Comparison of ENCODE assay signal across 16 cellular contexts in the genomic region with DNA sequence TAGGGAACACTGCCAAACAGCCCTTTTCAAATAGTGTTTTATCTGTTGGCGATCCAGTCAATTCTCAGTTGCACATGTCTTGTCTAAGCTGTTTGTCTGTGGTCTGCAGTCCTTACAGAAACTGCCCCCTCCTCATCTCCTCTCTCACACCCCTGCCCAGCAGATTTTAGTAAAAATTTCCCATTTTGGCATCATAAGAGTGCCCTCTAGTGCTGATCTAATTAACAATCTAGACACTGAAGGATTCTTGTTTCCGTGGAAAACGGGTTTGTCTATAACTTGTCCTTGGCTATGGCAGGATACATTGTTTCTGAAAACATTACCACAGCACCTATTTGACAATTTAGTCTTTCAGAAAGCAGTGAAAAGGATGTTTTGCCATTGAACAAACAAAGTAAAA.
DNase-seq lines count a peak whose midpoint lies in the region; ATAC-seq and TF ChIP-seq lines count a peak whose summit lies in the region.
"Had no signal": no experiment of that assay in that cellular context is flagged by ENCODE, and none has a peak within 500 bp of the region (broad histone marks: within the 10 kb centered on the region; RNA-seq: fewer than 3 reads in every experiment).

No MANE protein-coding gene starts in this region.

- H3K27ac Mint-ChIP-seq in MCF 10A (ENCODE audit: low read depth, unreplicated experiment) (no peak overlapping the region), type B pancreatic cell (no peak overlapping the region)
- H3K27ac Mint-ChIP-seq: activated naive CD8-positive, alpha-beta T cell treated with anti-CD3 and anti-CD28 coated beads, Interleukin-2, amount 10 ng/mL, durations not matched to agents 7 days and 5 days had no signal

- intact Hi-C loops in MCF 10A (cut with micrococcal nuclease) (loop anchor here (10.0 kb wide), 1 partner anchor 491 kb away; no protein-coding TSS in a partner anchor), breast epithelium (cut with DNase I; ENCODE audit: low total_unique reads) (no loop called here), esophagus squamous epithelium (cut with DNase I) (no loop called here)

- peaks cover 0 to 11% of the 10 kb centered on the region in 2 donors for H3K9me3 ChIP-seq in breast epithelium
- H3K9me3 ChIP-seq in esophagus squamous epithelium: no peaks in the 10 kb centered on the region
- H3K9me3 ChIP-seq: Peyer's patch, tibial nerve had no signal

- H3K9me3 Mint-ChIP-seq in MCF 10A (ENCODE audit: unreplicated experiment): peaks cover 7% of the 10 kb centered on the region
- H3K9me3 Mint-ChIP-seq in type B pancreatic cell: peaks cover 4% of the 10 kb centered on the region

- H3K4me1 Mint-ChIP-seq in MCF 10A (ENCODE audit: insufficient read depth, unreplicated experiment) (no peaks in the 10 kb centered on the region), type B pancreatic cell (ENCODE audit: unreplicated experiment) (peaks cover 26% of the 10 kb centered on the region)
- H3K4me1 Mint-ChIP-seq: activated naive CD8-positive, alpha-beta T cell treated with anti-CD3 and anti-CD28 coated beads, Interleukin-2, amount 10 ng/mL, durations not matched to agents 7 days and 5 days had no signal

- no peak for TF ChIP-seq POLR2A in breast epithelium (IDR thresholded peaks at IDR 0.05)
- no peak for TF ChIP-seq POLR2A in esophagus squamous epithelium (IDR thresholded peaks at IDR 0.05)

- H3K4me1 ChIP-seq in breast epithelium (no peaks in the 10 kb centered on the region), esophagus squamous epithelium (no peaks in the 10 kb centered on the region)
- H3K4me1 ChIP-seq: Peyer's patch, tibial nerve had no signal

- TF ChIP-seq CTCF in MCF 10A (IDR thresholded peaks at IDR 0.05; ENCODE audit: unreplicated experiment) (peak; percentile 19), breast epithelium (IDR thresholded peaks at IDR 0.05) (no peak), fibroblast of villous mesenchyme (IDR thresholded peaks at IDR 0.05; ENCODE audit: insufficient read depth, low read depth, low read length) (peak; percentile 35), type B pancreatic cell (conservative IDR thresholded peaks at IDR 0.05) (peak; percentile 60), esophagus squamous epithelium (IDR thresholded peaks at IDR 0.05) (no peak)

- 32 to 81% methylated on average over 3 of the region's 3 CpGs for WGBS in esophagus squamous epithelium, 2 donors

- H3K27me3 Mint-ChIP-seq in MCF 10A (ENCODE audit: insufficient read depth, unreplicated experiment): peaks cover 68% of the 10 kb centered on the region
- no peaks in the 10 kb centered on the region for H3K27me3 Mint-ChIP-seq in type B pancreatic cell
- H3K27me3 Mint-ChIP-seq: activated naive CD8-positive, alpha-beta T cell treated with anti-CD3 and anti-CD28 coated beads, Interleukin-2, amount 10 ng/mL, durations not matched to agents 7 days and 5 days had no signal

- no TSS peak for BruUV-seq in MCF 10A (replicated peaks; lab: Mats Ljungman, UMichigan)

- in situ Hi-C loops in SK-MEL-5 (cut with HindIII; ENCODE audit: low pct_unique_long_range_greater_than_20kb, low sequenced_read_pairs): no loop called here

- no peak overlapping the region for H3K4me3 ChIP-seq in breast epithelium
- no peak overlapping the region for H3K4me3 ChIP-seq in fibroblast of villous mesenchyme (ENCODE audit: low read depth, low read length)
- no peak overlapping the region for H3K4me3 ChIP-seq in esophagus squamous epithelium
- H3K4me3 ChIP-seq: Peyer's patch, tibial nerve had no signal

- no peaks in the 10 kb centered on the region for H3K36me3 Mint-ChIP-seq in MCF 10A (ENCODE audit: insufficient read depth, unreplicated experiment)
- no peaks in the 10 kb centered on the region for H3K36me3 Mint-ChIP-seq in type B pancreatic cell
- H3K36me3 Mint-ChIP-seq: activated naive CD8-positive, alpha-beta T cell treated with anti-CD3 and anti-CD28 coated beads, Interleukin-2, amount 10 ng/mL, durations not matched to agents 7 days and 5 days had no signal

- H3K27ac ChIP-seq in breast epithelium: no peak overlapping the region
- no peak overlapping the region for H3K27ac ChIP-seq in esophagus squamous epithelium
- H3K27ac ChIP-seq: Peyer's patch, tibial nerve had no signal

- no peak overlapping the region for H3K4me3 Mint-ChIP-seq in MCF 10A (ENCODE audit: unreplicated experiment)
- no peak overlapping the region for H3K4me3 Mint-ChIP-seq in type B pancreatic cell
- H3K4me3 Mint-ChIP-seq: activated naive CD8-positive, alpha-beta T cell treated with anti-CD3 and anti-CD28 coated beads, Interleukin-2, amount 10 ng/mL, durations not matched to agents 7 days and 5 days had no signal

- no peak for ATAC-seq in GM18909 (IDR thresholded peaks at IDR 0.05; ENCODE audit: poor library complexity, unreplicated experiment)
- no peak for ATAC-seq in HG03097 (IDR thresholded peaks at IDR 0.05; ENCODE audit: low FRiP score, unreplicated experiment)

- POLR2A ChIA-PET in MCF 10A (lab: Yijun Ruan, JAX): no interaction called here

- peaks cover 0 to 65% of the 10 kb centered on the region in 2 donors for H3K27me3 ChIP-seq in breast epithelium
- H3K27me3 ChIP-seq in esophagus squamous epithelium: no peaks in the 10 kb centered on the region
- H3K27me3 ChIP-seq: Peyer's patch had no signal

- H3K36me3 ChIP-seq in breast epithelium (no peaks in the 10 kb centered on the region), esophagus squamous epithelium (no peaks in the 10 kb centered on the region)
- H3K36me3 ChIP-seq: Peyer's patch, tibial nerve had no signal

- DNase-seq in MCF 10A (ENCODE audit: unreplicated experiment) (no peak), breast epithelium (ENCODE audit: low spot score in 2 of 2) (no peak), SK-MEL-5 (ENCODE audit: low read depth, low spot score) (peak; percentile 15), fibroblast of villous mesenchyme (ENCODE audit: low read depth) (peak; percentile 3), type B pancreatic cell (ENCODE audit: extremely low spot score, unreplicated experiment) (no peak), esophagus squamous epithelium (lab: John Stamatoyannopoulos, UW) (no peak)
- DNase-seq: activated naive CD8-positive, alpha-beta T cell treated with anti-CD3 and anti-CD28 coated beads, Interleukin-2, amount 10 ng/mL, durations not matched to agents 7 days and 5 days; AML-193; effector CD4-positive, alpha-beta T cell; IMR-90; NCI-H2029; Peyer's patch; T-helper 9 cell had no signal

- CTCF ChIA-PET in MCF 10A (lab: Yijun Ruan, JAX): interaction anchor here (0.6 to 1.6 kb wide), 6 partner anchors 12 to 727 kb away, joined by 3 to 5 read pairs (median 4); no protein-coding TSS in a partner anchor

Comparison
In these comparisons a context has a peak if more than half of its experiments do, and no peak if none do; other contexts are left out.
1. CTCF ChIP-seq: peak in MCF 10A (single experiment), fibroblast of villous mesenchyme (single experiment) and type B pancreatic cell (single experiment); none in breast epithelium (0 of 3) and esophagus squamous epithelium (0 of 6).
2. DNase-seq: peak in SK-MEL-5 (single experiment) and fibroblast of villous mesenchyme (single experiment); none in MCF 10A (single experiment), breast epithelium (0 of 2), type B pancreatic cell (single experiment) and esophagus squamous epithelium (single experiment).